ENCODE assay signal across 8 cellular contexts in the genomic region with DNA sequence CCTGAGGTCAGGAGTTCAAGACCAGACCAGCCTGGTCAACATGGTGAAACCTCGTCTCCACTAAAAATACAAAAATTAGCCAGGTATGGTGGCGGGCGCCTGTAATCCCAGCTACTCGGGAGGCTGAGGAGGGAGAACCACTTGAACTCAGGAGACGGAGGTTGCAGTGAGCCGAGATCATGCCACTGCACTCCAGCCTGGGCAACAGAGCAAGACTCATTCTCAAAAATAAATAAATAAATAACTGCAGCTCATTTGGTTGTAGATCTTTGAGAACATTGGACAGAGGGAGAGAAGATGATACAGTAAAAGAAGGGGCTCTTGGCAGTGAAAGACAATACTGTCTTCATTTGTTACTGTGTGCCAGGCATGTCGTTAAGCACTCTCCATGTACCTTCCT. TPM values are rescaled to one million over a fixed set of nuclear protein-coding genes. Genes with fewer than 3 reads are reported as not detected.
DNase-seq lines count a peak whose midpoint lies in the region; FAIRE-seq and TF ChIP-seq lines count a peak whose summit lies in the region.
"Not testable (repeated sequence)": the region's sequence is repeated elsewhere in the genome, so short reads cannot be mapped to it uniquely, and the experiment has no call there.

No MANE protein-coding gene starts in this region.

- H3K79me2 ChIP-seq in ACC112 (ENCODE audit: control insufficient read depth, insufficient read depth, low read length, unreplicated experiment); PC-9 (ENCODE audit: low read depth); endothelial cell of umbilical vein (ENCODE audit: control insufficient read depth, insufficient read depth, low read length); hepatocyte: not testable (repeated sequence)

- 86% methylated on average over 7 of the region's 7 CpGs for WGBS in hepatocyte (ENCODE audit: low lambda C conversion rate, missing lambda C conversion rate)

- not testable (repeated sequence) for H3K9me3 Mint-ChIP-seq in nephron progenitor cell

- not testable (repeated sequence) for H2AFZ ChIP-seq in ACC112 (ENCODE audit: low read length, unreplicated experiment); PC-9; endothelial cell of umbilical vein (ENCODE audit: low read depth, low read length); hepatocyte

- H3K27ac ChIP-seq in ACC112 (ENCODE audit: low read depth, low read length) = peak overlapping the region; percentile 65
- H3K27ac ChIP-seq in HEK293 (ENCODE audit: extremely low read depth, low read depth, low read length); endothelial cell of umbilical vein (ENCODE audit: insufficient read depth, low read depth, low read length): not testable (repeated sequence)
- H3K27ac ChIP-seq in PC-9 = peak overlapping the region; percentile 56
- peak overlapping the region; percentile 60 for H3K27ac ChIP-seq in hepatocyte

- H3K4me1 Mint-ChIP-seq in nephron progenitor cell = not testable (repeated sequence)

- peaks cover 59% of the 10 kb centered on the region for H3K36me3 Mint-ChIP-seq in nephron progenitor cell (ENCODE audit: low read depth)

- H4K20me1 ChIP-seq in PC-9 (ENCODE audit: insufficient read depth); endothelial cell of umbilical vein (replicated peaks; ENCODE audit: control insufficient read depth, extremely low read depth, insufficient read depth, low read length); hepatocyte (ENCODE audit: insufficient read depth, poor library complexity, severe bottlenecking): not testable (repeated sequence)

- TF ChIP-seq POLR2A in endothelial cell of umbilical vein (IDR thresholded peaks at IDR 0.05; ENCODE audit: low read depth, low read length) = not testable (repeated sequence)

- CTCF ChIA-PET in HEK293 (lab: Yijun Ruan, JAX) = interaction anchor here (0.6 kb wide), 1 partner anchor 156 kb away, joined by 4 read pairs; no protein-coding TSS in a partner anchor
- CTCF ChIA-PET in PC-9 (lab: Charles Lee) = not testable (repeated sequence)
- CTCF ChIA-PET in endothelial cell of umbilical vein (lab: Charles Lee) = interaction anchor here (0.8 to 1.4 kb wide), 4 partner anchors 9 to 35 kb away, joined by 3 to 5 read pairs (median 4); no protein-coding TSS in a partner anchor

- H3K4me3 ChIP-seq in ACC112 (ENCODE audit: low read depth, low read length) (0 out of 2 replicates have a peak overlapping the region, but pooled peaks have one; percentile 36), adipocyte (ENCODE audit: low read length) (peak overlapping the region; percentile 28)
- H3K4me3 ChIP-seq in HEK293 (ENCODE audit: low read depth, low read length); PC-9; endothelial cell of umbilical vein (replicated peaks in 1 of 3; ENCODE audit: insufficient read depth in 1 of 3, low read depth in 1 of 3, low read length in 3 of 3); hepatocyte; skeletal muscle satellite cell (ENCODE audit: low read length): not testable (repeated sequence)

- H3K27me3 Mint-ChIP-seq in nephron progenitor cell (ENCODE audit: low read depth, poor library complexity) = not testable (repeated sequence)

- dilution Hi-C loops in endothelial cell of umbilical vein (cut with MboI; ENCODE audit: extremely low pct_ligation_motif_present, low sequenced_read_pairs) = not testable (repeated sequence)

- H3K4me3 Mint-ChIP-seq in nephron progenitor cell = not testable (repeated sequence)

- H3K36me3 ChIP-seq in ACC112 (ENCODE audit: insufficient read depth, low read length) (peaks cover 19% of the 10 kb centered on the region), HEK293 (ENCODE audit: control insufficient read depth in 2 of 2, insufficient read depth in 1 of 2, low read length in 2 of 2) (peaks cover 0 to 49% of the 10 kb centered on the region in 2 experiments; a peak in 2 of 3 replicates), PC-9 (ENCODE audit: low read depth) (peaks cover 17% of the 10 kb centered on the region; the same call in 1 of the 2 replicates), adipocyte (ENCODE audit: control insufficient read depth, insufficient read depth, low read length, severe bottlenecking) (peaks cover 14% of the 10 kb centered on the region), endothelial cell of umbilical vein (ENCODE audit: control insufficient read depth in 2 of 2, extremely low read depth in 1 of 2, insufficient read depth in 2 of 2, low read length in 2 of 2) (peaks cover 6 to 23% of the 10 kb centered on the region in 2 experiments), skeletal muscle satellite cell (ENCODE audit: insufficient read depth, low read length) (peaks cover 37% of the 10 kb centered on the region)
- H3K36me3 ChIP-seq in hepatocyte (replicated peaks; ENCODE audit: insufficient read depth, low read depth) = not testable (repeated sequence)

- DNase-seq in PC-9; adipocyte (ENCODE audit: low read depth); endothelial cell of umbilical vein (ENCODE audit: low read depth, low spot score); hepatocyte (ENCODE audit: low spot score); nephron progenitor cell: not testable (repeated sequence)

- peaks cover 35% of the 10 kb centered on the region for H3F3A ChIP-seq in PC-9 (ENCODE audit: insufficient read depth, low read depth)

- not testable (repeated sequence) for H3K9me3 ChIP-seq in HEK293 (ENCODE audit: control insufficient read depth, insufficient read depth, low read depth, low read length); PC-9 (ENCODE audit: insufficient read depth, low read depth); adipocyte (ENCODE audit: control insufficient read depth, low read length); endothelial cell of umbilical vein (replicated peaks; ENCODE audit: control insufficient read depth, insufficient read depth, low read length); hepatocyte (ENCODE audit: low read depth); skeletal muscle satellite cell (replicated peaks; ENCODE audit: low read length)

- intact Hi-C loops in PC-9 (cut with micrococcal nuclease; ENCODE audit: unreplicated experiment); endothelial cell of umbilical vein (cut with micrococcal nuclease): not testable (repeated sequence)

- peak overlapping the region; percentile 65 for H3K4me2 ChIP-seq in PC-9
- H3K4me2 ChIP-seq in endothelial cell of umbilical vein (ENCODE audit: insufficient read depth, low read length) = peak overlapping the region; percentile 34
- H3K4me2 ChIP-seq in hepatocyte = not testable (repeated sequence)
- peak overlapping the region; percentile 56 for H3K4me2 ChIP-seq in skeletal muscle satellite cell (ENCODE audit: low read length)

- H3K4me1 ChIP-seq in ACC112 (ENCODE audit: control insufficient read depth, insufficient read depth, low read length, unreplicated experiment) (peaks cover 14% of the 10 kb centered on the region), PC-9 (replicated peaks; ENCODE audit: insufficient read depth) (peaks cover 24% of the 10 kb centered on the region), adipocyte (ENCODE audit: control insufficient read depth, insufficient read depth, low read length) (peaks cover 11% of the 10 kb centered on the region), endothelial cell of umbilical vein (ENCODE audit: control insufficient read depth, extremely low read depth, insufficient read depth, low read length) (peaks cover 13% of the 10 kb centered on the region), hepatocyte (ENCODE audit: insufficient read depth) (peaks cover 14% of the 10 kb centered on the region), skeletal muscle satellite cell (ENCODE audit: control insufficient read depth, insufficient read depth, low read length) (peaks cover 17% of the 10 kb centered on the region)
- not testable (repeated sequence) for H3K4me1 ChIP-seq in HEK293 (ENCODE audit: control insufficient read depth, insufficient read depth, low read length)

- POLR2A ChIA-PET in HEK293 (lab: Yijun Ruan, JAX) = interaction anchor here (0.6 to 2.1 kb wide), 3 partner anchors 12 to 28 kb away, joined by 3 to 7 read pairs (median 6); a partner anchor contains a TSS
- POLR2A ChIA-PET in PC-9 (lab: Charles Lee; ENCODE audit: unreplicated experiment) = interaction anchor here (0.6 kb wide), 2 partner anchors 8 to 220 kb away, joined by 8 to 20 read pairs; no protein-coding TSS in a partner anchor
- POLR2A ChIA-PET in endothelial cell of umbilical vein (lab: Charles Lee) = not testable (repeated sequence)

- H3K27ac Mint-ChIP-seq in nephron progenitor cell = peak overlapping the region; percentile 37

- TF ChIP-seq CTCF in HEK293 (tag by site-specific recombination; IDR thresholded peaks at IDR 0.05); PC-9 (conservative IDR thresholded peaks at IDR 0.05); endothelial cell of umbilical vein (IDR thresholded peaks at IDR 0.05; ENCODE audit: extremely low read depth in 1 of 2, insufficient read depth in 1 of 2, low read depth in 1 of 2, low read length in 2 of 2); hepatocyte (IDR thresholded peaks at IDR 0.05; ENCODE audit: poor library complexity); nephron progenitor cell (IDR thresholded peaks at IDR 0.05): not testable (repeated sequence)

- not testable (repeated sequence) for FAIRE-seq in endothelial cell of umbilical vein (lab: Jason Lieb, UNC)

- not testable (repeated sequence) for H3K27me3 ChIP-seq in ACC112 (ENCODE audit: insufficient read depth, low read length); PC-9 (ENCODE audit: insufficient read depth, low read depth); adipocyte (replicated peaks; ENCODE audit: control insufficient read depth, insufficient read depth, low read length); endothelial cell of umbilical vein (ENCODE audit: control insufficient read depth in 2 of 2, insufficient read depth in 2 of 2, low read length in 2 of 2); hepatocyte; skeletal muscle satellite cell (ENCODE audit: control insufficient read depth, insufficient read depth, low read length)

- not testable (repeated sequence) for H3K9ac ChIP-seq in adipocyte (ENCODE audit: low read length); endothelial cell of umbilical vein (replicated peaks; ENCODE audit: extremely low read depth, insufficient read depth, low read length); skeletal muscle satellite cell (ENCODE audit: low read depth, low read length)

- BruUV-seq in PC-9 (replicated peaks; lab: Mats Ljungman, UMichigan); endothelial cell of umbilical vein (replicated peaks; lab: Mats Ljungman, UMichigan): not testable (repeated sequence)

- H3K9me1 ChIP-seq in endothelial cell of umbilical vein (replicated peaks; ENCODE audit: control insufficient read depth, extremely low read depth, insufficient read depth, low read length) = not testable (repeated sequence)

- not testable (repeated sequence) for H3K9me2 ChIP-seq in PC-9 (ENCODE audit: insufficient read depth); hepatocyte (replicated peaks; ENCODE audit: insufficient read depth)

RNA-seq across cellular contexts. Expression of a gene that starts 7.0 kb away (rescaled TPM):
- total RNA-seq in PC-9 (2021) (76.0 and 89.9 TPM in 2 replicates), endothelial cell of umbilical vein (83.4 and 85.6 TPM in 2 replicates), hepatocyte (48.3 and 48.5 TPM in 2 replicates)
- polyA plus RNA-seq in endothelial cell of umbilical vein (18.1 and 22.1 TPM in 2 replicates), hepatocyte (27.7 and 30.3 TPM in 2 replicates)
- 24.9 and 25.4 TPM in 2 replicates for polyA plus RNA-seq in endothelial cell of umbilical vein (2011; cell fraction: cytosol; rRNA removed)
- 21.1 and 23.1 TPM in 2 replicates for polyA plus RNA-seq in endothelial cell of umbilical vein (2011; cell fraction: nucleus; rRNA removed)
- polyA plus RNA-seq in endothelial cell of umbilical vein (2012) = 19.0 and 27.3 TPM in 2 replicates
- 58.4 and 61.4 TPM in 2 replicates for polyA minus RNA-seq in endothelial cell of umbilical vein
- polyA minus RNA-seq in endothelial cell of umbilical vein (2011; cell fraction: cytosol; rRNA and poly(A)+ RNA removed) = 24.2 TPM
- polyA minus RNA-seq in endothelial cell of umbilical vein (2011; cell fraction: nucleus; rRNA and poly(A)+ RNA removed) = 15.8 and 25.6 TPM in 2 replicates
- 41.7 and 48.2 TPM in 2 replicates for total RNA-seq in skeletal muscle satellite cell (2012; rRNA removed)

RNA-seq across cellular contexts. Expression of a gene that starts 28.1 kb away (rescaled TPM):
- total RNA-seq in PC-9 (2021) (26.0 and 27.2 TPM in 2 replicates), endothelial cell of umbilical vein (43.7 and 47.3 TPM in 2 replicates), hepatocyte (3.6 and 5.1 TPM in 2 replicates)
- polyA plus RNA-seq in endothelial cell of umbilical vein (64.3 and 78.1 TPM in 2 replicates), hepatocyte (3.9 and 5.3 TPM in 2 replicates)
- 54.2 and 56.6 TPM in 2 replicates for polyA plus RNA-seq in endothelial cell of umbilical vein (2011; cell fraction: cytosol; rRNA removed)
- polyA plus RNA-seq in endothelial cell of umbilical vein (2011; cell fraction: nucleus; rRNA removed) = 39.8 and 43.8 TPM in 2 replicates
- polyA plus RNA-seq in endothelial cell of umbilical vein (2012) = 27.9 and 28.0 TPM in 2 replicates
- 42.9 and 49.2 TPM in 2 replicates for polyA minus RNA-seq in endothelial cell of umbilical vein
- 14.2 TPM for polyA minus RNA-seq in endothelial cell of umbilical vein (2011; cell fraction: cytosol; rRNA and poly(A)+ RNA removed)
- 17.8 and 18.1 TPM in 2 replicates for polyA minus RNA-seq in endothelial cell of umbilical vein (2011; cell fraction: nucleus; rRNA and poly(A)+ RNA removed)
- total RNA-seq in skeletal muscle satellite cell (2012; rRNA removed) = 7.6 and 9.8 TPM in 2 replicates
